ENCODE assay signal across 8 cellular contexts in genomic region chr7:124765401-124766352, GRCh38. TPM values are rescaled to one million over a fixed set of nuclear protein-coding genes. Genes with fewer than 3 reads are reported as not detected.
A peak's percentile ranks its signal among the peaks of the same experiment; 100 is the strongest.
DNase-seq lines count a peak whose midpoint lies in the region; ATAC-seq and TF ChIP-seq lines count a peak whose summit lies in the region.

TSS of gene GPR37 (minus strand) at chr7:124765792. CDS start at chr7:124764976, 816 bp downstream.

- H3K4me3 Mint-ChIP-seq in activated CD4-positive, alpha-beta T cell treated with anti-CD3 and anti-CD28 coated beads for 36 hours, result peak within 1 kb of the TSS; percentile 67
- peak within 1 kb of the TSS; percentile 93 for H3K4me3 Mint-ChIP-seq in endothelial cell (ENCODE audit: unreplicated experiment)
- H3K4me3 Mint-ChIP-seq in stimulated activated memory B cell treated with anti-CD40 and anti-IgM and Interleukin-4, amounts not matched to agents 10 μg/mL and 1 μg/mL and 100 μg/mL, for 72 hours, result peak within 1 kb of the TSS; percentile 75

- H3K27me3 ChIP-seq in mesenchymal stem cell (ENCODE audit: control insufficient read depth in 1 of 2, insufficient read depth in 1 of 2, low read length in 2 of 2), result peaks cover 0 to 38% of the 10 kb centered on the region in 2 experiments

- H3K9me3 ChIP-seq in mesenchymal stem cell (ENCODE audit: control insufficient read depth, low read length), result peaks cover 5% of the 10 kb centered on the region

- intact Hi-C loops in activated CD4-positive, alpha-beta T cell treated with anti-CD3 and anti-CD28 coated beads for 36 hours (cut with DNase I, micrococcal nuclease), result no loop called here

- H3K4ac ChIP-seq in mesenchymal stem cell (ENCODE audit: low read depth in 1 of 2, low read length in 2 of 2), result peak within 1 kb of the TSS; percentile 73 to 89

- H2BK12ac ChIP-seq in mesenchymal stem cell (ENCODE audit: low read length in 2 of 2), result peak within 1 kb of the TSS; percentile 69 to 81

- peak within 1 kb of the TSS; percentile 84 for H2BK15ac ChIP-seq in mesenchymal stem cell (ENCODE audit: low read depth, poor library complexity, severe bottlenecking)

- peaks cover 35% of the 10 kb centered on the region for H3K27me3 Mint-ChIP-seq in activated CD4-positive, alpha-beta T cell treated with anti-CD3 and anti-CD28 coated beads for 36 hours
- H3K27me3 Mint-ChIP-seq in endothelial cell (ENCODE audit: unreplicated experiment), result peaks cover 9% of the 10 kb centered on the region
- peaks cover 50% of the 10 kb centered on the region for H3K27me3 Mint-ChIP-seq in stimulated activated memory B cell treated with anti-CD40 and anti-IgM and Interleukin-4, amounts not matched to agents 10 μg/mL and 1 μg/mL and 100 μg/mL, for 72 hours

- POLR2A ChIA-PET in activated CD4-positive, alpha-beta T cell treated with anti-CD3 and anti-CD28 coated beads for 36 hours (lab: Charles Lee), result no interaction called here

- no peaks in the 10 kb centered on the region for H3K9me3 Mint-ChIP-seq in activated CD4-positive, alpha-beta T cell treated with anti-CD3 and anti-CD28 coated beads for 36 hours (ENCODE audit: low read depth)
- no peaks in the 10 kb centered on the region for H3K9me3 Mint-ChIP-seq in endothelial cell (ENCODE audit: unreplicated experiment)
- no peaks in the 10 kb centered on the region for H3K9me3 Mint-ChIP-seq in stimulated activated memory B cell treated with anti-CD40 and anti-IgM and Interleukin-4, amounts not matched to agents 10 μg/mL and 1 μg/mL and 100 μg/mL, for 72 hours

- peak within 1 kb of the TSS; percentile 75 to 78 for H3K4me3 ChIP-seq in mesenchymal stem cell (ENCODE audit: insufficient read depth in 1 of 2, low read depth in 1 of 2, low read length in 2 of 2)

- H3K27ac Mint-ChIP-seq in activated CD4-positive, alpha-beta T cell treated with anti-CD3 and anti-CD28 coated beads for 36 hours, result no peak within 1 kb of the TSS
- no peak within 1 kb of the TSS for H3K27ac Mint-ChIP-seq in endothelial cell (ENCODE audit: unreplicated experiment)
- H3K27ac Mint-ChIP-seq in stimulated activated memory B cell treated with anti-CD40 and anti-IgM and Interleukin-4, amounts not matched to agents 10 μg/mL and 1 μg/mL and 100 μg/mL, for 72 hours, result no peak within 1 kb of the TSS

- no peaks in the 10 kb centered on the region for H3K36me3 ChIP-seq in mesenchymal stem cell (ENCODE audit: control insufficient read depth in 1 of 2, insufficient read depth in 2 of 2, low read depth in 1 of 2, low read length in 2 of 2)

- H3K4me2 ChIP-seq in mesenchymal stem cell (ENCODE audit: low read length, poor library complexity, severe bottlenecking), result peak within 1 kb of the TSS; percentile 83

- peak within 1 kb of the TSS; percentile 96 to 97 for H3K18ac ChIP-seq in mesenchymal stem cell (ENCODE audit: low read depth in 1 of 2, low read length in 2 of 2)

- H2BK120ac ChIP-seq in mesenchymal stem cell (ENCODE audit: low read depth, low read length), result peak within 1 kb of the TSS; percentile 83

- CTCF ChIA-PET in activated CD4-positive, alpha-beta T cell treated with anti-CD3 and anti-CD28 coated beads for 36 hours (lab: Charles Lee), result interaction anchor here (0.6 kb wide), 1 partner anchor 1848 kb away, joined by 3 read pairs; no protein-coding TSS in a partner anchor

- no peaks in the 10 kb centered on the region for H3K36me3 Mint-ChIP-seq in activated CD4-positive, alpha-beta T cell treated with anti-CD3 and anti-CD28 coated beads for 36 hours (ENCODE audit: low read depth)
- H3K36me3 Mint-ChIP-seq in endothelial cell (ENCODE audit: low read depth, unreplicated experiment), result peaks cover 6% of the 10 kb centered on the region
- H3K36me3 Mint-ChIP-seq in stimulated activated memory B cell treated with anti-CD40 and anti-IgM and Interleukin-4, amounts not matched to agents 10 μg/mL and 1 μg/mL and 100 μg/mL, for 72 hours, result no peaks in the 10 kb centered on the region

- H2BK5ac ChIP-seq in mesenchymal stem cell (ENCODE audit: low read depth, low read length, poor library complexity, severe bottlenecking), result peak within 1 kb of the TSS; percentile 35

- no peak for TF ChIP-seq CTCF in endothelial cell (IDR thresholded peaks at IDR 0.05; ENCODE audit: unreplicated experiment)

- peak within 1 kb of the TSS; percentile 78 for H2AK5ac ChIP-seq in mesenchymal stem cell (ENCODE audit: low read length, severe bottlenecking)

- H3K79me1 ChIP-seq in mesenchymal stem cell (replicated peaks; ENCODE audit: low read length, poor library complexity, severe bottlenecking), result peaks cover 8% of the 10 kb centered on the region

- H3K4me1 ChIP-seq in mesenchymal stem cell (ENCODE audit: control insufficient read depth, insufficient read depth, low read depth, low read length), result peaks cover 3% of the 10 kb centered on the region

- H3K23ac ChIP-seq in mesenchymal stem cell (ENCODE audit: low read length in 2 of 2), result peak within 1 kb of the TSS; percentile 49 to 94

- peak; percentile 79 for ATAC-seq in activated CD4-positive, alpha-beta T cell treated with anti-CD3 and anti-CD28 coated beads for 36 hours
- ATAC-seq in HG02610 (IDR thresholded peaks at IDR 0.05; ENCODE audit: unreplicated experiment), result peak; percentile 57
- ATAC-seq in stimulated activated memory B cell treated with anti-CD40 and anti-IgM and Interleukin-4, amounts not matched to agents 10 μg/mL and 1 μg/mL and 100 μg/mL, for 72 hours, result peak; percentile 56

- peaks cover 13% of the 10 kb centered on the region for H3K4me1 Mint-ChIP-seq in activated CD4-positive, alpha-beta T cell treated with anti-CD3 and anti-CD28 coated beads for 36 hours
- peaks cover 14% of the 10 kb centered on the region for H3K4me1 Mint-ChIP-seq in endothelial cell (ENCODE audit: unreplicated experiment)
- peaks cover 23% of the 10 kb centered on the region for H3K4me1 Mint-ChIP-seq in stimulated activated memory B cell treated with anti-CD40 and anti-IgM and Interleukin-4, amounts not matched to agents 10 μg/mL and 1 μg/mL and 100 μg/mL, for 72 hours

- H2AFZ ChIP-seq in mesenchymal stem cell (ENCODE audit: low read depth, low read length), result peak within 1 kb of the TSS; percentile 99

- peak within 1 kb of the TSS; percentile 88 for H3K27ac ChIP-seq in mesenchymal stem cell (ENCODE audit: low read length, poor library complexity, severe bottlenecking)

- peak within 1 kb of the TSS in 1 of 2 experiments; percentile 45 for H3K14ac ChIP-seq in mesenchymal stem cell (ENCODE audit: low read length in 2 of 2)

- peak; percentile 67 for DNase-seq in activated CD4-positive, alpha-beta T cell treated with anti-CD3 and anti-CD28 coated beads for 36 hours
- DNase-seq in activated CD4-positive, alpha-beta T cell treated with anti-CD3 and anti-CD28 coated beads for 1 hour, result no peak
- DNase-seq in NCI-H146 (lab: John Stamatoyannopoulos, UW) (peak; percentile 56), endothelial cell (ENCODE audit: low spot score) (peak; percentile 66), mesenchymal stem cell (peak; percentile 95)
- DNase-seq in activated CD4-positive, CD25-positive, alpha-beta regulatory T cell treated with anti-CD3 and anti-CD28 coated beads, Interleukin-2, amount 50 U/mL, for 72 hours, result peak; percentile 30

- peak within 1 kb of the TSS; percentile 77 for H4K91ac ChIP-seq in mesenchymal stem cell (ENCODE audit: low read length)

- H4K8ac ChIP-seq in mesenchymal stem cell (ENCODE audit: low read length), result peak within 1 kb of the TSS; percentile 94

- 2% methylated on average over 46 of the region's 81 CpGs for WGBS in mesenchymal stem cell

- no peak within 1 kb of the TSS for H3K9ac ChIP-seq in mesenchymal stem cell (ENCODE audit: low read length)

RNA-seq across cellular contexts. Expression of gene GPR37, which starts in this region (rescaled TPM):
- not detected for total RNA-seq in activated CD4-positive, alpha-beta T cell treated with anti-CD3 and anti-CD28 coated beads for 36 hours
- 7.1 TPM for total RNA-seq in endothelial cell (ENCODE audit: unreplicated experiment)
- polyA plus RNA-seq in mesenchymal stem cell (2013, experiment 1 of 2), result 34.8 TPM
- polyA plus RNA-seq in mesenchymal stem cell (2013, experiment 2 of 2), result 36.3 TPM

Comparison
In these comparisons a context has a peak if more than half of its experiments do, and no peak if none do; other contexts are left out.
1. Peak in DNase-seq and ATAC-seq in activated CD4-positive, alpha-beta T cell treated with anti-CD3 and anti-CD28 coated beads for 36 hours; RNA of the gene not detected or under 1 TPM.